Comparison of ENCODE assay signal across 8 cellular contexts in genomic region chr9:97103613-97104388, GRCh38.
DNase-seq lines count a peak whose midpoint lies in the region; ATAC-seq, FAIRE-seq and TF ChIP-seq lines count a peak whose summit lies in the region.
"Not testable (repeated sequence)": the region's sequence is repeated elsewhere in the genome, so short reads cannot be mapped to it uniquely, and the experiment has no call there.

No MANE protein-coding gene starts in this region.

- not testable (repeated sequence) for H4K91ac ChIP-seq in H1 (replicated peaks; ENCODE audit: insufficient read length, low read length)

- not testable (repeated sequence) for TF ChIP-seq POLR2A in A549 (IDR thresholded peaks at IDR 0.05; ENCODE audit: low read length); H1 (IDR thresholded peaks at IDR 0.05; ENCODE audit: control extremely low read depth in 1 of 2, low read depth in 2 of 2, low read length in 2 of 2)

- DNase-seq in A549 (ENCODE audit: low read depth in 1 of 2, low spot score in 1 of 2); H1 (ENCODE audit: low read depth in 1 of 2, low spot score in 2 of 2): not testable (repeated sequence)
- DNase-seq in G401 (ENCODE audit: low spot score) (peak; percentile 1), NCI-H1092 treated with DMSO at 0.1 percent for 48 hours (lab: John Stamatoyannopoulos, UW) (peak; percentile 96), NCI-H2081 treated with DMSO at 0.1 percent for 48 hours (lab: John Stamatoyannopoulos, UW) (peak; percentile 71), NCI-H446 treated with DMSO at 0.1 percent for 48 hours (lab: John Stamatoyannopoulos, UW) (peak; percentile 11), SHP77 (lab: John Stamatoyannopoulos, UW) (peak; percentile 27 to 46), pancreas (peak in 4 of 6 donors; percentile 20 to 41 (median 32))

- not testable (repeated sequence) for H2AK5ac ChIP-seq in H1 (ENCODE audit: low read depth, low read length)

- 68% methylated on average over 6 of the region's 6 CpGs for WGBS in A549 (ENCODE audit: missing lambda C conversion rate)
- WGBS in H1 (ENCODE audit: extremely low coverage in 1 of 2, insufficient coverage in 1 of 2, insufficient read length in 1 of 2, insufficient replicate concordance in 2 of 2, low coverage in 1 of 2, low lambda C conversion rate in 2 of 2, missing lambda C conversion rate in 1 of 2), 2 experiments: 93% methylated on average over 6 of the region's 6 CpGs; no CpG with 5 or more reads in 1 of the 2 experiments
- WGBS in pancreas, 2 donors: 53 to 58% methylated on average over 6 of the region's 6 CpGs

- not testable (repeated sequence) for H3K18ac ChIP-seq in H1 (ENCODE audit: extremely low read depth, low read length)

- not testable (repeated sequence) for H3K9me3 ChIP-seq in A549; H1 (ENCODE audit: insufficient read depth in 2 of 2, low read depth in 1 of 2, low read length in 1 of 2); pancreas

- intact Hi-C loops in pancreas (cut with DNase I): not testable (repeated sequence)

- not testable (repeated sequence) for H3K36me3 ChIP-seq in H1 (ENCODE audit: control insufficient read depth in 2 of 4, insufficient read depth in 4 of 4, low read length in 3 of 4); pancreas

- FAIRE-seq in A549 (lab: Jason Lieb, UNC) (peak; percentile 83), H1 (lab: Jason Lieb, UNC) (peak; percentile 48)
- not testable (repeated sequence) for FAIRE-seq in pancreas (lab: Jason Lieb, UNC)

- not testable (repeated sequence) for H2BK5ac ChIP-seq in H1 (ENCODE audit: low read depth, low read length)

- TF ChIP-seq EP300 in A549 (IDR thresholded peaks at IDR 0.05); H1 (IDR thresholded peaks at IDR 0.05; ENCODE audit: borderline replicate concordance in 1 of 2, low read depth in 2 of 2, low read length in 2 of 2): not testable (repeated sequence)

- H2AFZ ChIP-seq in H1 (ENCODE audit: low read length): not testable (repeated sequence)

- not testable (repeated sequence) for TF ChIP-seq RAD21 in A549 (conservative IDR thresholded peaks at IDR 0.05 in 1 of 2, IDR thresholded peaks at IDR 0.05 in 1 of 2); H1 (IDR thresholded peaks at IDR 0.05 in 1 of 2, conservative IDR thresholded peaks at IDR 0.05 in 1 of 2; ENCODE audit: low read depth in 2 of 2, low read length in 2 of 2)

- not testable (repeated sequence) for H3K4me3 ChIP-seq in A549; H1 (ENCODE audit: extremely low read depth in 1 of 4, insufficient read depth in 2 of 4, low read depth in 3 of 4, low read length in 4 of 4); pancreas

- in situ Hi-C loops in G401 (cut with HindIII; ENCODE audit: low sequenced_read_pairs): not testable (repeated sequence)

- not testable (repeated sequence) for H4K5ac ChIP-seq in H1 (ENCODE audit: insufficient read length, low read depth, low read length)

- H3K14ac ChIP-seq in H1 (ENCODE audit: insufficient read length): not testable (repeated sequence)

- H4K8ac ChIP-seq in H1 (ENCODE audit: extremely low read depth, insufficient read depth, low read length): not testable (repeated sequence)

- H3K79me1 ChIP-seq in H1 (ENCODE audit: low read depth, low read length): not testable (repeated sequence)

- not testable (repeated sequence) for H3K4me1 ChIP-seq in A549; H1 (replicated peaks in 1 of 4; ENCODE audit: control insufficient read depth in 3 of 4, insufficient read depth in 4 of 4, low read length in 3 of 4); pancreas

- not testable (repeated sequence) for H3K27ac ChIP-seq in A549; H1 (ENCODE audit: low read depth, low read length); pancreas

- H4K20me1 ChIP-seq in H1 (replicated peaks in 1 of 2; ENCODE audit: control insufficient read depth in 1 of 2, insufficient read depth in 2 of 2, low read length in 2 of 2): not testable (repeated sequence)

- H2BK20ac ChIP-seq in H1 (ENCODE audit: low read length): not testable (repeated sequence)

- H3K27me3 ChIP-seq in H1 (replicated peaks in 1 of 4; ENCODE audit: control insufficient read depth in 3 of 4, extremely low read depth in 1 of 4, insufficient read depth in 3 of 4, low read length in 3 of 4); pancreas: not testable (repeated sequence)

- H2BK15ac ChIP-seq in H1 (ENCODE audit: low read length): not testable (repeated sequence)

- not testable (repeated sequence) for H2BK12ac ChIP-seq in H1 (ENCODE audit: low read depth, low read length)

- not testable (repeated sequence) for H2BK120ac ChIP-seq in H1 (replicated peaks; ENCODE audit: low read depth, low read length)

- not testable (repeated sequence) for H3K56ac ChIP-seq in H1 (replicated peaks; ENCODE audit: insufficient read length, low read depth, low read length)

- not testable (repeated sequence) for H3K4me2 ChIP-seq in A549; H1 (ENCODE audit: insufficient read depth in 1 of 2, low read depth in 2 of 2, low read length in 2 of 2)

- H3K23me2 ChIP-seq in H1 (ENCODE audit: low read depth, low read length): not testable (repeated sequence)

- ATAC-seq in A549: not testable (repeated sequence)
- peak; percentile 68 to 94 (median 75) for ATAC-seq in pancreas

- not testable (repeated sequence) for H3K4ac ChIP-seq in H1 (replicated peaks; ENCODE audit: insufficient read length, low read depth, low read length)

- POLR2A ChIA-PET in A549 (lab: Yijun Ruan, JAX): not testable (repeated sequence)
- POLR2A ChIA-PET in H1 (lab: Charles Lee; ENCODE audit: partially characterized antibody): interaction anchor here (1.0 kb wide), 1 partner anchor 13 kb away, joined by 3 read pairs; no protein-coding TSS in a partner anchor

- H3K23ac ChIP-seq in H1 (ENCODE audit: insufficient read length): not testable (repeated sequence)

- CTCF ChIA-PET in A549 (lab: Yijun Ruan, JAX): not testable (repeated sequence)
- CTCF ChIA-PET in H1 (lab: Charles Lee; ENCODE audit: partially characterized antibody): interaction anchor here (1.0 kb wide), 1 partner anchor 247 kb away, joined by 3 read pairs; no protein-coding TSS in a partner anchor

- H3K79me2 ChIP-seq in H1 (ENCODE audit: control insufficient read depth in 1 of 2, insufficient read depth in 2 of 2, low read length in 2 of 2): not testable (repeated sequence)

- TF ChIP-seq CTCF in A549 (IDR thresholded peaks at IDR 0.05); H1 (IDR thresholded peaks at IDR 0.05; ENCODE audit: control extremely low read depth in 1 of 3, insufficient read depth in 1 of 3, low read depth in 1 of 3, low read length in 3 of 3); pancreas (IDR thresholded peaks at IDR 0.05): not testable (repeated sequence)

- H3K9ac ChIP-seq in H1 (replicated peaks in 1 of 4; ENCODE audit: extremely low read depth in 1 of 4, low read depth in 3 of 4, low read length in 3 of 4): not testable (repeated sequence)
